17 cellular contexts compared by ENCODE assay signal in genomic region chr2:44004735-44005602, GRCh38. TPM values are rescaled to one million over a fixed set of nuclear protein-coding genes. Genes with fewer than 3 reads are reported as not detected.
DNase-seq lines count a peak whose midpoint lies in the region; ATAC-seq and TF ChIP-seq lines count a peak whose summit lies in the region.
"Had no signal": no experiment of that assay in that cellular context is flagged by ENCODE, and none has a peak within 500 bp of the region (broad histone marks: within the 10 kb centered on the region; RNA-seq: fewer than 3 reads in every experiment).

No MANE protein-coding gene starts in this region.

- CTCF ChIA-PET in T-cell (lab: Charles Lee) = no interaction called here

- H3K9me3 Mint-ChIP-seq in activated naive CD8-positive, alpha-beta T cell treated with anti-CD3 and anti-CD28 coated beads, Interleukin-2, amount 10 ng/mL, durations not matched to agents 7 days and 5 days = no peaks in the 10 kb centered on the region
- no peaks in the 10 kb centered on the region for H3K9me3 Mint-ChIP-seq in activated naive CD8-positive, alpha-beta T cell treated with anti-CD3 and anti-CD28 coated beads, Interleukin-2, amount 50 U/mL, for 24 hours
- H3K9me3 Mint-ChIP-seq in T-cell = no peaks in the 10 kb centered on the region
- H3K9me3 Mint-ChIP-seq in stimulated activated memory B cell treated with anti-CD40 and anti-IgM and Interleukin-4, amounts not matched to agents 10 μg/mL and 1 μg/mL and 100 μg/mL, for 72 hours = no peaks in the 10 kb centered on the region
- H3K9me3 Mint-ChIP-seq: neural crest cell had no signal

- POLR2A ChIA-PET in activated naive CD8-positive, alpha-beta T cell treated with anti-CD3 and anti-CD28 coated beads, Interleukin-2, amount 10 ng/mL, durations not matched to agents 7 days and 5 days (lab: Charles Lee) = interaction anchor here (1.0 kb wide), 1 partner anchor 8 kb away, joined by 3 read pairs; no protein-coding TSS in a partner anchor
- POLR2A ChIA-PET in T-cell (lab: Charles Lee) = interaction anchor here in 1 of 2 donors (0.5 kb wide), 1 partner anchor 23 kb away, joined by 3 read pairs; no protein-coding TSS in a partner anchor

- no peak for DNase-seq in activated naive CD8-positive, alpha-beta T cell treated with anti-CD3 and anti-CD28 coated beads, Interleukin-2, amount 10 ng/mL, durations not matched to agents 7 days and 5 days
- no peak for DNase-seq in activated naive CD8-positive, alpha-beta T cell treated with anti-CD3 and anti-CD28 coated beads, Interleukin-2, amount 50 U/mL, for 24 hours
- DNase-seq in T-cell = no peak
- peak; percentile 17 to 31 for DNase-seq in foreskin fibroblast
- no peak for DNase-seq in activated CD4-positive, alpha-beta T cell treated with anti-CD3 and anti-CD28 coated beads for 48 hours
- DNase-seq: Caco-2, dermis blood vessel endothelial cell, heart left ventricle, NCI-H2081 treated with DMSO at 0.1 percent for 48 hours, NCI-H524 treated with DMSO at 0.1 percent for 48 hours, Right ventricle myocardium superior had no signal

- no peak overlapping the region for H3K4me3 ChIP-seq in foreskin fibroblast (ENCODE audit: low read depth in 1 of 2, low read length in 2 of 2)
- H3K4me3 ChIP-seq: heart left ventricle, vagina had no signal

- no peaks in the 10 kb centered on the region for H3K27me3 Mint-ChIP-seq in activated naive CD8-positive, alpha-beta T cell treated with anti-CD3 and anti-CD28 coated beads, Interleukin-2, amount 10 ng/mL, durations not matched to agents 7 days and 5 days
- H3K27me3 Mint-ChIP-seq in activated naive CD8-positive, alpha-beta T cell treated with anti-CD3 and anti-CD28 coated beads, Interleukin-2, amount 50 U/mL, for 24 hours = peaks cover 3% of the 10 kb centered on the region
- peaks cover 0 to 3% of the 10 kb centered on the region in 2 donors for H3K27me3 Mint-ChIP-seq in T-cell
- H3K27me3 Mint-ChIP-seq in stimulated activated memory B cell treated with anti-CD40 and anti-IgM and Interleukin-4, amounts not matched to agents 10 μg/mL and 1 μg/mL and 100 μg/mL, for 72 hours = no peaks in the 10 kb centered on the region

- no peak for TF ChIP-seq CTCF in foreskin fibroblast (IDR thresholded peaks at IDR 0.05; ENCODE audit: low read depth, low read length)

- peak; percentile 61 for ATAC-seq in activated naive CD8-positive, alpha-beta T cell treated with anti-CD3 and anti-CD28 coated beads, Interleukin-2, amount 10 ng/mL, durations not matched to agents 7 days and 5 days (ENCODE audit: low read depth)
- no peak for ATAC-seq in activated naive CD8-positive, alpha-beta T cell treated with anti-CD3 and anti-CD28 coated beads, Interleukin-2, amount 50 U/mL, for 24 hours
- peak; percentile 40 to 74 (median 45) for ATAC-seq in T-cell (replicated peaks in 1 of 4)
- peak; percentile 45 for ATAC-seq in stimulated activated memory B cell treated with anti-CD40 and anti-IgM and Interleukin-4, amounts not matched to agents 10 μg/mL and 1 μg/mL and 100 μg/mL, for 72 hours
- ATAC-seq in HG02588 (IDR thresholded peaks at IDR 0.05; ENCODE audit: unreplicated experiment) = no peak
- ATAC-seq in HG03159 (IDR thresholded peaks at IDR 0.05; ENCODE audit: unreplicated experiment) = no peak
- ATAC-seq: esophagus mucosa, heart left ventricle had no signal

- H3K4me3 Mint-ChIP-seq in activated naive CD8-positive, alpha-beta T cell treated with anti-CD3 and anti-CD28 coated beads, Interleukin-2, amount 10 ng/mL, durations not matched to agents 7 days and 5 days = peak overlapping the region; percentile 51
- H3K4me3 Mint-ChIP-seq in activated naive CD8-positive, alpha-beta T cell treated with anti-CD3 and anti-CD28 coated beads, Interleukin-2, amount 50 U/mL, for 24 hours = no peak overlapping the region
- no peak overlapping the region for H3K4me3 Mint-ChIP-seq in T-cell
- peak overlapping the region; percentile 18 for H3K4me3 Mint-ChIP-seq in stimulated activated memory B cell treated with anti-CD40 and anti-IgM and Interleukin-4, amounts not matched to agents 10 μg/mL and 1 μg/mL and 100 μg/mL, for 72 hours
- H3K4me3 Mint-ChIP-seq: neural crest cell had no signal

- peak overlapping the region; percentile 58 for H3K27ac Mint-ChIP-seq in activated naive CD8-positive, alpha-beta T cell treated with anti-CD3 and anti-CD28 coated beads, Interleukin-2, amount 10 ng/mL, durations not matched to agents 7 days and 5 days
- H3K27ac Mint-ChIP-seq in activated naive CD8-positive, alpha-beta T cell treated with anti-CD3 and anti-CD28 coated beads, Interleukin-2, amount 50 U/mL, for 24 hours = no peak overlapping the region
- H3K27ac Mint-ChIP-seq in T-cell = peak overlapping the region; percentile 73 to 76
- H3K27ac Mint-ChIP-seq in stimulated activated memory B cell treated with anti-CD40 and anti-IgM and Interleukin-4, amounts not matched to agents 10 μg/mL and 1 μg/mL and 100 μg/mL, for 72 hours = peak overlapping the region; percentile 74

- peaks cover 12% of the 10 kb centered on the region for H3K4me1 Mint-ChIP-seq in activated naive CD8-positive, alpha-beta T cell treated with anti-CD3 and anti-CD28 coated beads, Interleukin-2, amount 10 ng/mL, durations not matched to agents 7 days and 5 days
- H3K4me1 Mint-ChIP-seq in activated naive CD8-positive, alpha-beta T cell treated with anti-CD3 and anti-CD28 coated beads, Interleukin-2, amount 50 U/mL, for 24 hours = peaks cover 16% of the 10 kb centered on the region
- H3K4me1 Mint-ChIP-seq in T-cell = peaks cover 12 to 18% (median 17%) of the 10 kb centered on the region in 3 donors
- peaks cover 19% of the 10 kb centered on the region for H3K4me1 Mint-ChIP-seq in stimulated activated memory B cell treated with anti-CD40 and anti-IgM and Interleukin-4, amounts not matched to agents 10 μg/mL and 1 μg/mL and 100 μg/mL, for 72 hours

- no peaks in the 10 kb centered on the region for H3K36me3 Mint-ChIP-seq in activated naive CD8-positive, alpha-beta T cell treated with anti-CD3 and anti-CD28 coated beads, Interleukin-2, amount 10 ng/mL, durations not matched to agents 7 days and 5 days
- no peaks in the 10 kb centered on the region for H3K36me3 Mint-ChIP-seq in activated naive CD8-positive, alpha-beta T cell treated with anti-CD3 and anti-CD28 coated beads, Interleukin-2, amount 50 U/mL, for 24 hours (ENCODE audit: low read depth)
- no peaks in the 10 kb centered on the region for H3K36me3 Mint-ChIP-seq in T-cell
- no peaks in the 10 kb centered on the region for H3K36me3 Mint-ChIP-seq in stimulated activated memory B cell treated with anti-CD40 and anti-IgM and Interleukin-4, amounts not matched to agents 10 μg/mL and 1 μg/mL and 100 μg/mL, for 72 hours

RNA-seq across cellular contexts. Expression of gene LRPPRC, which starts 9.2 kb away (rescaled TPM):
- 10 to 100 TPM; 72.8 to 74.8 TPM for total RNA-seq in activated naive CD8-positive, alpha-beta T cell treated with anti-CD3 and anti-CD28 coated beads, Interleukin-2, amount 10 ng/mL, durations not matched to agents 7 days and 5 days
- total RNA-seq in T-cell = 10 to 100 TPM; 53.8 to 66.4 (median 59.5) TPM

Comparison
In these comparisons a context has a peak if more than half of its experiments do, and no peak if none do; other contexts are left out.
1. ATAC-seq: peak in activated naive CD8-positive, alpha-beta T cell treated with anti-CD3 and anti-CD28 coated beads, Interleukin-2, amount 10 ng/mL, durations not matched to agents 7 days and 5 days (single experiment), T-cell (4 of 4) and stimulated activated memory B cell treated with anti-CD40 and anti-IgM and Interleukin-4, amounts not matched to agents 10 μg/mL and 1 μg/mL and 100 μg/mL, for 72 hours (single experiment); none in activated naive CD8-positive, alpha-beta T cell treated with anti-CD3 and anti-CD28 coated beads, Interleukin-2, amount 50 U/mL, for 24 hours (single experiment), HG02588 (single experiment) and HG03159 (single experiment).
2. H3K4me3 Mint-ChIP-seq: peak in activated naive CD8-positive, alpha-beta T cell treated with anti-CD3 and anti-CD28 coated beads, Interleukin-2, amount 10 ng/mL, durations not matched to agents 7 days and 5 days (single experiment) and stimulated activated memory B cell treated with anti-CD40 and anti-IgM and Interleukin-4, amounts not matched to agents 10 μg/mL and 1 μg/mL and 100 μg/mL, for 72 hours (single experiment); none in activated naive CD8-positive, alpha-beta T cell treated with anti-CD3 and anti-CD28 coated beads, Interleukin-2, amount 50 U/mL, for 24 hours (single experiment) and T-cell (0 of 3).
3. DNase-seq: peak in foreskin fibroblast (2 of 2); none in activated naive CD8-positive, alpha-beta T cell treated with anti-CD3 and anti-CD28 coated beads, Interleukin-2, amount 10 ng/mL, durations not matched to agents 7 days and 5 days (single experiment), activated naive CD8-positive, alpha-beta T cell treated with anti-CD3 and anti-CD28 coated beads, Interleukin-2, amount 50 U/mL, for 24 hours (single experiment), T-cell (0 of 34) and activated CD4-positive, alpha-beta T cell treated with anti-CD3 and anti-CD28 coated beads for 48 hours (single experiment).